19 cellular contexts compared by ENCODE assay signal in genomic region chr3:120457827-120458226, GRCh38.
"Had no signal": no experiment of that assay in that cellular context is flagged by ENCODE, and none has a peak within 500 bp of the region (broad histone marks: within the 10 kb centered on the region; RNA-seq: fewer than 3 reads in every experiment).

No MANE protein-coding gene starts in this region.

- DNase-seq: activated CD4-positive, alpha-beta T cell treated with anti-CD3 and anti-CD28 coated beads for 1 hour; activated CD4-positive, alpha-beta T cell treated with anti-CD3 and anti-CD28 coated beads, Interleukin-2, amount 50 U/mL, for 1 hour; activated gamma-delta T cell treated with Interleukin-2 at 50 U/mL for 16 hours; activated T-cell treated with anti-CD3 and anti-CD28 coated beads, Interleukin-2, amount 50 U/mL, for 1 hour; anterior cingulate cortex; dermis blood vessel endothelial cell; effector CD8-positive, alpha-beta T cell; erythroblast; foreskin fibroblast; naive B cell; nucleus accumbens; right cardiac atrium; stimulated activated CD4-positive, alpha-beta T cell treated with anti-CD3 and anti-CD28 coated beads, Interleukin-4, amount 100 ng/mL, for 4 hours; stimulated activated naive CD8-positive, alpha-beta T cell treated with anti-CD3 and anti-CD28 coated beads, Interleukin-15, Interleukin-2, amounts not matched to agents 100 U/mL and 50 U/mL, for 24 hours; thyroid gland had no signal

- ATAC-seq: right cardiac atrium; stimulated activated naive CD8-positive, alpha-beta T cell treated with anti-CD3 and anti-CD28 coated beads, Interleukin-15, Interleukin-2, amounts not matched to agents 100 U/mL and 50 U/mL, for 24 hours had no signal

- H2AFZ ChIP-seq: parathyroid adenoma had no signal

- H3K27ac ChIP-seq: parathyroid adenoma, thyroid gland had no signal

- H3K9me3 ChIP-seq: thyroid gland had no signal

- H3K4me1 ChIP-seq: parathyroid adenoma, thyroid gland had no signal

- H3K4me3 ChIP-seq: lung, thyroid gland had no signal

- H3K36me3 ChIP-seq: thyroid gland had no signal

- H3K9ac ChIP-seq: parathyroid adenoma had no signal

- FAIRE-seq: keratinocyte, TTC549 had no signal

- H3K27me3 ChIP-seq: thyroid gland had no signal
